Comparison of ENCODE assay signal across 23 cellular contexts in genomic region chr1:168553680-168554553, GRCh38. TPM values are rescaled to one million over a fixed set of nuclear protein-coding genes. Genes with fewer than 3 reads are reported as not detected.
DNase-seq lines count a peak whose midpoint lies in the region; ATAC-seq and TF ChIP-seq lines count a peak whose summit lies in the region.
"Had no signal": no experiment of that assay in that cellular context is flagged by ENCODE, and none has a peak within 500 bp of the region (broad histone marks: within the 10 kb centered on the region; RNA-seq: fewer than 3 reads in every experiment).

No MANE protein-coding gene starts in this region.

- intact Hi-C loops in heart left ventricle (cut with DNase I), result no loop called here

- H3K4me1 Mint-ChIP-seq in central memory CD8-positive, alpha-beta T cell, result peaks cover 66% of the 10 kb centered on the region
- H3K4me1 Mint-ChIP-seq: activated B cell treated with CpG ODN at 0.5 μM for 24 hours, nephron had no signal

- H3K9me3 ChIP-seq in cardiac muscle cell (ENCODE audit: low read depth), result no peaks in the 10 kb centered on the region
- H3K9me3 ChIP-seq in heart left ventricle, result peaks cover 0 to 2% (median 0%) of the 10 kb centered on the region in 12 donors
- H3K9me3 ChIP-seq: breast epithelium had no signal

- no peak overlapping the region for H3K4me3 ChIP-seq in cardiac muscle cell
- no peak overlapping the region for H3K4me3 ChIP-seq in heart left ventricle
- H3K4me3 ChIP-seq: breast epithelium, lung, psoas muscle had no signal

- 79 to 94% (median 88%) methylated on average over 5 of the region's 5 CpGs for WGBS in heart left ventricle, 4 donors

- H3K27ac ChIP-seq in cardiac muscle cell (peak overlapping the region; percentile 68), heart left ventricle (no peak overlapping the region)
- H3K27ac ChIP-seq: breast epithelium, psoas muscle had no signal

- ATAC-seq in heart left ventricle, result no peak
- ATAC-seq in HG03066 (IDR thresholded peaks at IDR 0.05; ENCODE audit: low read depth, unreplicated experiment), result peak; percentile 62
- peak; percentile 45 for ATAC-seq in central memory CD8-positive, alpha-beta T cell (replicated peaks; ENCODE audit: extremely low read depth, poor library complexity, severe bottlenecking)
- no peak for ATAC-seq in HG03159 (IDR thresholded peaks at IDR 0.05; ENCODE audit: unreplicated experiment)
- ATAC-seq: esophagus mucosa had no signal

- H3K36me3 ChIP-seq in cardiac muscle cell (no peaks in the 10 kb centered on the region), heart left ventricle (no peaks in the 10 kb centered on the region)
- H3K36me3 ChIP-seq: breast epithelium had no signal

- H3K27ac Mint-ChIP-seq in central memory CD8-positive, alpha-beta T cell (ENCODE audit: low read depth), result peak overlapping the region; percentile 89
- H3K27ac Mint-ChIP-seq: activated B cell treated with CpG ODN at 0.5 μM for 24 hours; activated naive CD4-positive, alpha-beta T cell treated with anti-CD3 and anti-CD28 coated beads, Interleukin-2, amount 50 U/mL, for 24 hours; nephron had no signal

- no peak for DNase-seq in cardiac muscle cell (ENCODE audit: low read depth in 1 of 2, low spot score in 1 of 2)
- DNase-seq in heart left ventricle, result no peak
- DNase-seq in central memory CD8-positive, alpha-beta T cell (ENCODE audit: low spot score in 2 of 2), result no peak
- no peak for DNase-seq in NCI-H82 treated with DMSO at 0.1 percent for 48 hours (lab: John Stamatoyannopoulos, UW; ENCODE audit: unreplicated experiment)
- no peak for DNase-seq in SKM-1 treated with dmso at 0.1 percent for 144 hours (lab: John Stamatoyannopoulos, UW; ENCODE audit: unreplicated experiment)
- DNase-seq in stimulated activated CD4-positive, alpha-beta T cell treated with anti-CD3 and anti-CD28 coated beads, Interleukin-2, amount 100 ng/mL, for 24 hours, result no peak
- DNase-seq: activated B cell treated with CpG ODN at 0.5 μM for 24 hours, EL, NCI-H1694 treated with DMSO at 0.1 percent for 48 hours, NCI-H446, psoas muscle, substantia nigra, T-helper 2 cell had no signal

- peak overlapping the region; percentile 47 for H3K4me3 Mint-ChIP-seq in central memory CD8-positive, alpha-beta T cell
- H3K4me3 Mint-ChIP-seq: activated B cell treated with CpG ODN at 0.5 μM for 24 hours; activated naive CD4-positive, alpha-beta T cell treated with anti-CD3 and anti-CD28 coated beads, Interleukin-2, amount 50 U/mL, for 24 hours; nephron had no signal

- TF ChIP-seq POLR2A in heart left ventricle (IDR thresholded peaks at IDR 0.05), result no peak

- TF ChIP-seq CTCF in cardiac muscle cell (IDR thresholded peaks at IDR 0.05; ENCODE audit: low read depth, low read length) (no peak), heart left ventricle (IDR thresholded peaks at IDR 0.05) (no peak)

- H3K9me3 Mint-ChIP-seq in central memory CD8-positive, alpha-beta T cell, result no peaks in the 10 kb centered on the region
- H3K9me3 Mint-ChIP-seq: activated naive CD4-positive, alpha-beta T cell treated with anti-CD3 and anti-CD28 coated beads, Interleukin-2, amount 50 U/mL, for 24 hours had no signal

- no peaks in the 10 kb centered on the region for H3K27me3 Mint-ChIP-seq in central memory CD8-positive, alpha-beta T cell
- H3K27me3 Mint-ChIP-seq: activated naive CD4-positive, alpha-beta T cell treated with anti-CD3 and anti-CD28 coated beads, Interleukin-2, amount 50 U/mL, for 24 hours had no signal

- no peaks in the 10 kb centered on the region for H3K27me3 ChIP-seq in cardiac muscle cell
- H3K27me3 ChIP-seq in heart left ventricle, result no peaks in the 10 kb centered on the region
- H3K27me3 ChIP-seq: breast epithelium had no signal

- H3K36me3 Mint-ChIP-seq in central memory CD8-positive, alpha-beta T cell (ENCODE audit: insufficient read depth), result peaks cover 3% of the 10 kb centered on the region
- H3K36me3 Mint-ChIP-seq: activated naive CD4-positive, alpha-beta T cell treated with anti-CD3 and anti-CD28 coated beads, Interleukin-2, amount 50 U/mL, for 24 hours had no signal

- H3K4me1 ChIP-seq in cardiac muscle cell (ENCODE audit: low read depth), result peaks cover 43% of the 10 kb centered on the region
- H3K4me1 ChIP-seq in heart left ventricle, result peaks cover 0 to 5% (median 0%) of the 10 kb centered on the region in 12 donors
- H3K4me1 ChIP-seq: breast epithelium, psoas muscle had no signal

RNA-seq across cellular contexts. Expression of gene XCL2, which starts 10.1 kb away (rescaled TPM):
- total RNA-seq in cardiac muscle cell (not detected in 2 replicates), heart left ventricle (1 to 10 TPM in 2 of 9 donors, not detected in 7; 2.7 to 3.6 TPM)
- polyA plus RNA-seq in cardiac muscle cell (0.35 TPM in 1 of 2 replicates, not detected in the other), heart left ventricle (not detected)
- total RNA-seq: activated B cell treated with CpG ODN at 0.5 μM for 24 hours, esophagus mucosa, glomerular endothelial cell, HT-29, psoas muscle had no signal
- polyA plus RNA-seq: AG04450, psoas muscle had no signal

RNA-seq across cellular contexts. Expression of gene XCL1, which starts 22.5 kb away (rescaled TPM):
- total RNA-seq in cardiac muscle cell, result 0.53 and 0.54 TPM in 2 replicates
- polyA plus RNA-seq in cardiac muscle cell, result 1.6 and 2.0 TPM in 2 replicates
- 1 to 10 TPM in 3 of 9 donors, under 1 TPM in 2, not detected in 4; 0.14 to 2.3 (median 1.1) TPM for total RNA-seq in heart left ventricle
- polyA plus RNA-seq in heart left ventricle, result under 1 TPM in 1 of 2 donors, not detected in 1; 0.30 TPM
- total RNA-seq: activated B cell treated with CpG ODN at 0.5 μM for 24 hours, esophagus mucosa, glomerular endothelial cell, HT-29 had no signal
- polyA plus RNA-seq: AG04450 had no signal

Comparison
In these comparisons a context has a peak if more than half of its experiments do, and no peak if none do; other contexts are left out.
1. ATAC-seq: peak in HG03066 (single experiment) and central memory CD8-positive, alpha-beta T cell (single experiment); none in heart left ventricle (0 of 4) and HG03159 (single experiment).